In the genomic region with DNA sequence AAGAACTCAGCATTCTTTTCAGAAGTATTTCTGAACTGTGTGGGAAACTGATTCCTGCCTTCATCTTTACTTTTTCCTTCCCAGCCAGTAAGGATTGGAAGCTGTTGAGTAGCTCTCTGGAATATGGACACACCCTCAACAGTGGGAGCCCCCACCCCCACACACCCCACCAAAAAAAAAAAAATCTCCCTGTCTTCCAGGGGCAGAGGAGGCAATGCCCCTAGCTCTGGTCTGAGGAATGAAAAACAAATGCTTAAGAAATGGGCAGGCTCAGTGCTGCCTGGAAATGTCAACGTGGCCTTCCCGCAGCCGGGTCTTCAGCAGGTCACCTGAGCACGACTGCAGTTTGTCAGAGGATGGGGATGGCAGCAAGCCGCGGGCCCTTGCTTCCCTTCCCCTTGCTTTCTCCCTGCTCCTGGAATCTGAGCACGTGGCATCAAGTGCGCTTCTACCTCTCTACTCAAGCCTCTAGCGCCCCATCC, we compare ENCODE assay signal across 8 cellular contexts. TPM values are rescaled to one million over a fixed set of nuclear protein-coding genes. Genes with fewer than 3 reads are reported as not detected.
DNase-seq lines count a peak whose midpoint lies in the region; ATAC-seq, FAIRE-seq and TF ChIP-seq lines count a peak whose summit lies in the region.

No MANE protein-coding gene starts in this region.

- H3K27me3 Mint-ChIP-seq in activated CD8-positive, alpha-beta memory T cell treated with anti-CD3 and anti-CD28 coated beads, Interleukin-2, amount 10 ng/mL, durations not matched to agents 7 days and 5 days = peaks cover 31% of the 10 kb centered on the region
- H3K27me3 Mint-ChIP-seq in chondrocyte (ENCODE audit: low read depth) (no peaks in the 10 kb centered on the region), neural crest cell (ENCODE audit: low read depth) (no peaks in the 10 kb centered on the region)

- CTCF ChIA-PET in activated CD8-positive, alpha-beta memory T cell treated with anti-CD3 and anti-CD28 coated beads, Interleukin-2, amount 10 ng/mL, durations not matched to agents 7 days and 5 days (lab: Charles Lee) = interaction anchor here (0.9 to 19.9 kb wide), 11 partner anchors 9 to 522 kb away, joined by 3 to 715 read pairs (median 4); a partner anchor contains a TSS

- TF ChIP-seq CTCF in chondrocyte (IDR thresholded peaks at IDR 0.05) (no peak), neural crest cell (conservative IDR thresholded peaks at IDR 0.05) (no peak)

- peaks cover 23% of the 10 kb centered on the region for H3K4me1 Mint-ChIP-seq in activated CD8-positive, alpha-beta memory T cell treated with anti-CD3 and anti-CD28 coated beads, Interleukin-2, amount 10 ng/mL, durations not matched to agents 7 days and 5 days
- H3K4me1 Mint-ChIP-seq in chondrocyte (ENCODE audit: low read depth) (peaks cover 12% of the 10 kb centered on the region), neural crest cell (peaks cover 28% of the 10 kb centered on the region)

- peak; percentile 13 for ATAC-seq in activated CD8-positive, alpha-beta memory T cell treated with anti-CD3 and anti-CD28 coated beads, Interleukin-2, amount 10 ng/mL, durations not matched to agents 7 days and 5 days
- ATAC-seq in HG03439 (IDR thresholded peaks at IDR 0.05; ENCODE audit: unreplicated experiment) = peak; percentile 10

- no peak for FAIRE-seq in HTR-8/SVneo (lab: Jason Lieb, UNC)

- H3K4me3 Mint-ChIP-seq in activated CD8-positive, alpha-beta memory T cell treated with anti-CD3 and anti-CD28 coated beads, Interleukin-2, amount 10 ng/mL, durations not matched to agents 7 days and 5 days = no peak overlapping the region
- no peak overlapping the region for H3K4me3 Mint-ChIP-seq in chondrocyte (ENCODE audit: unreplicated experiment)
- H3K4me3 Mint-ChIP-seq in neural crest cell = peak overlapping the region; percentile 66

- peaks cover 5% of the 10 kb centered on the region for H3K36me3 Mint-ChIP-seq in activated CD8-positive, alpha-beta memory T cell treated with anti-CD3 and anti-CD28 coated beads, Interleukin-2, amount 10 ng/mL, durations not matched to agents 7 days and 5 days
- H3K36me3 Mint-ChIP-seq in chondrocyte (ENCODE audit: low read depth) (peaks cover 6% of the 10 kb centered on the region), neural crest cell (ENCODE audit: low read depth) (no peaks in the 10 kb centered on the region)

- DNase-seq in activated CD8-positive, alpha-beta memory T cell treated with anti-CD3 and anti-CD28 coated beads, Interleukin-2, amount 10 ng/mL, durations not matched to agents 7 days and 5 days = no peak
- DNase-seq in activated CD8-positive, alpha-beta memory T cell treated with anti-CD3 and anti-CD28 coated beads for 24 hours = no peak
- DNase-seq in chondrocyte (ENCODE audit: low spot score) (no peak), neural crest cell (ENCODE audit: low read depth, low spot score) (no peak), HTR-8/SVneo (ENCODE audit: insufficient read length, low spot score) (no peak), C1 segment of cervical spinal cord (lab: John Stamatoyannopoulos, UW) (no peak)
- no peak for DNase-seq in central memory CD4-positive, alpha-beta T cell

- no peaks in the 10 kb centered on the region for H3K9me3 Mint-ChIP-seq in activated CD8-positive, alpha-beta memory T cell treated with anti-CD3 and anti-CD28 coated beads, Interleukin-2, amount 10 ng/mL, durations not matched to agents 7 days and 5 days (ENCODE audit: low read depth)
- no peaks in the 10 kb centered on the region for H3K9me3 Mint-ChIP-seq in chondrocyte (ENCODE audit: low read depth)
- no peaks in the 10 kb centered on the region for H3K9me3 Mint-ChIP-seq in neural crest cell

- peak overlapping the region; percentile 74 for H3K27ac Mint-ChIP-seq in activated CD8-positive, alpha-beta memory T cell treated with anti-CD3 and anti-CD28 coated beads, Interleukin-2, amount 10 ng/mL, durations not matched to agents 7 days and 5 days
- H3K27ac Mint-ChIP-seq in chondrocyte (ENCODE audit: unreplicated experiment) = peak overlapping the region; percentile 79
- H3K27ac Mint-ChIP-seq in neural crest cell (ENCODE audit: unreplicated experiment) = no peak overlapping the region

RNA-seq across cellular contexts. Expression of a gene that starts 0.5 kb away (rescaled TPM):
- total RNA-seq in activated CD8-positive, alpha-beta memory T cell treated with anti-CD3 and anti-CD28 coated beads, Interleukin-2, amount 10 ng/mL, durations not matched to agents 7 days and 5 days = 10 to 100 TPM in 1 of 2 experiments, 1 to 10 TPM in 1; 1.8 to 39.9 TPM
- total RNA-seq in chondrocyte (0.56 to 7.7 TPM (median 7.0 TPM) in 3 replicates), neural crest cell (5.8 and 6.4 TPM in 2 replicates)

RNA-seq across cellular contexts. Expression of a gene that starts 14.6 kb away (rescaled TPM):
- 10 to 100 TPM in 1 of 2 experiments, 1 to 10 TPM in 1; 6.5 to 10.0 TPM for total RNA-seq in activated CD8-positive, alpha-beta memory T cell treated with anti-CD3 and anti-CD28 coated beads, Interleukin-2, amount 10 ng/mL, durations not matched to agents 7 days and 5 days
- total RNA-seq in chondrocyte (3.5 to 5.2 TPM (median 4.0 TPM) in 3 replicates), neural crest cell (3.3 and 3.4 TPM in 2 replicates)
